Comparison of ENCODE assay signal across 1 cellular context in the genomic region with DNA sequence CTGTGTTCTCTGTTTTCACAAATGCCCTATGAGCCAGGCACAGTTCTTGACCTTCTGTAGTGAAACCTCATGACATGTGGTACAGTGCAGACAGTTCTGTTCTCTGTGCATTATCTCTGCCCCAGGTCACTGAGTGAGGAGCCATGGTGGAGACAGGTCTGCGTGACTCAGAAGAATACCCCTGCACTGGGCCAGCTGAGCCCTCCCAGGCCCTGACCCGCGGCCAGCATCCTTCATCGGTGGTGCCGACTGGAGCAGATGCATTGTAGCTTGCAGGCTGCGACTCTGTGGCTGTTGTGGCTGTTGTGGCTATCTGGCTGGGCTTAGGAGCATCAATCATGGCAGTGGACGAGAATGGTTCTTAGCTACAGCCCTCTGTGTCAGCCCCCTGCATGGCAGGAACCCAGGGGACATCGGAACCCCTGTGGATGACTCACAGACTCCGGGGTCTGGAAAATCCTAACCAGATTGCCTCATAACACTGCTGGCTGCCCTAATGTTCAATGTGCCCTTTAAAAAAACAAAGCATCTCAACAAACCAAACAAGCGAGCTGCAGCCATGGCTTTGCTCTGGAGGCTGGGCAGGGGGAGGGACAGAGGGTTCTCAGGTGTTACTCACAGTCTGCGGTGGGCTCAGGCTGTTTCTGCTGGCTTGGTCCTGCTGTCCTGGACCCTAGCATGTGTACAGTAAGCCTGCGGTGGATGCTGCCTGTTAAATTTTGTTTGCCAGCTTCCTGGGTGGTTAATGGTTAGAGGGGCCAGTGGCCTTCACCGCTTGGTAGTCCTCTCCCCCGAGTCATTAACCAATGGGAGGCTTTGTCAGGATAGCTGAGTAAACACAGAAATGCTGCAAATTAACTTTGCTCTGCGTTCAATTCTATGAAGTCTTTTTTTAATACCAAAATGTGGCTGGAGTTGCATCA.
TF ChIP-seq lines count a peak whose summit lies in the region.

TSS of gene SERPINA6 (minus strand) at position 689 of the 923 bp plus-strand sequence. CDS start 8,688 bp downstream, outside the sequence.

TF ChIP-seq in HepG2, 621 proteins besides CTCF, POLR2A, EP300 and RAD21 (continued from another document and continues in another):
- TF ChIP-seq BCL3 (CRISPR knock-in tag; IDR thresholded peaks at IDR 0.05) (peak; percentile 73; the same call in 1 of the 2 replicates), ARNT (IDR thresholded peaks at IDR 0.05) (no peak), ZNF607 (CRISPR knock-in tag; IDR thresholded peaks at IDR 0.05; ENCODE audit: borderline replicate concordance) (peak; percentile 48; the same call in 1 of the 2 replicates), ZNF205 (CRISPR knock-in tag; IDR thresholded peaks at IDR 0.05) (no peak), ZNF264 (CRISPR knock-in tag; IDR thresholded peaks at IDR 0.05) (no peak), NR3C1 (CRISPR knock-in tag; IDR thresholded peaks at IDR 0.05) (no peak), TRIM22 (IDR thresholded peaks at IDR 0.05) (no peak), POLR2AphosphoS5 (IDR thresholded peaks at IDR 0.05; ENCODE audit: low read depth, low read length) (peak; percentile 97), E2F1 (CRISPR knock-in tag; IDR thresholded peaks at IDR 0.05) (no peak), CENPT (CRISPR knock-in tag; IDR thresholded peaks at IDR 0.05; ENCODE audit: low read depth) (0 out of 2 replicates have a peak, but pooled peaks have one; percentile 8), NRL (CRISPR knock-in tag; IDR thresholded peaks at IDR 0.05; ENCODE audit: borderline replicate concordance) (peak; percentile 80; the same call in 1 of the 2 replicates), ARID2 (CRISPR knock-in tag; IDR thresholded peaks at IDR 0.05; ENCODE audit: borderline replicate concordance) (no peak), TAF1 (CRISPR knock-in tag; IDR thresholded peaks at IDR 0.05) (peak; percentile 75; the same call in 1 of the 2 replicates), MTA3 (CRISPR knock-in tag; IDR thresholded peaks at IDR 0.05) (no peak), ZNF737 (CRISPR knock-in tag; IDR thresholded peaks at IDR 0.05; ENCODE audit: borderline replicate concordance) (no peak), ZFP41 (CRISPR knock-in tag; IDR thresholded peaks at IDR 0.05; ENCODE audit: borderline replicate concordance) (no peak), SIX4 (CRISPR knock-in tag; IDR thresholded peaks at IDR 0.05) (no peak), ZNF580 (CRISPR knock-in tag; IDR thresholded peaks at IDR 0.05; ENCODE audit: borderline replicate concordance, low read depth) (peak; percentile 91), ZNF326 (CRISPR knock-in tag; IDR thresholded peaks at IDR 0.05; ENCODE audit: borderline replicate concordance) (no peak), JUNB (CRISPR knock-in tag; IDR thresholded peaks at IDR 0.05; ENCODE audit: borderline replicate concordance) (peak; percentile 38; the same call in 1 of the 2 replicates), IRF2 (CRISPR knock-in tag; IDR thresholded peaks at IDR 0.05) (no peak), KDM5B (CRISPR knock-in tag; IDR thresholded peaks at IDR 0.05; ENCODE audit: borderline replicate concordance) (peak; percentile 77; the same call in 1 of the 2 replicates), MIER3 (CRISPR knock-in tag; IDR thresholded peaks at IDR 0.05; ENCODE audit: borderline replicate concordance) (no peak; the same call in 1 of the 2 replicates), KAT7 (CRISPR knock-in tag; IDR thresholded peaks at IDR 0.05; ENCODE audit: borderline replicate concordance) (peak; percentile 17), HOXD1 (CRISPR knock-in tag; IDR thresholded peaks at IDR 0.05) (no peak)
- TF ChIP-seq, protein P1, sequence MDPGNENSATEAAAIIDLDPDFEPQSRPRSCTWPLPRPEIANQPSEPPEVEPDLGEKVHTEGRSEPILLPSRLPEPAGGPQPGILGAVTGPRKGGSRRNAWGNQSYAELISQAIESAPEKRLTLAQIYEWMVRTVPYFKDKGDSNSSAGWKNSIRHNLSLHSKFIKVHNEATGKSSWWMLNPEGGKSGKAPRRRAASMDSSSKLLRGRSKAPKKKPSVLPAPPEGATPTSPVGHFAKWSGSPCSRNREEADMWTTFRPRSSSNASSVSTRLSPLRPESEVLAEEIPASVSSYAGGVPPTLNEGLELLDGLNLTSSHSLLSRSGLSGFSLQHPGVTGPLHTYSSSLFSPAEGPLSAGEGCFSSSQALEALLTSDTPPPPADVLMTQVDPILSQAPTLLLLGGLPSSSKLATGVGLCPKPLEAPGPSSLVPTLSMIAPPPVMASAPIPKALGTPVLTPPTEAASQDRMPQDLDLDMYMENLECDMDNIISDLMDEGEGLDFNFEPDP (CRISPR knock-in tag; conservative IDR thresholded peaks at IDR 0.05) = no peak
- TF ChIP-seq, protein P2, sequence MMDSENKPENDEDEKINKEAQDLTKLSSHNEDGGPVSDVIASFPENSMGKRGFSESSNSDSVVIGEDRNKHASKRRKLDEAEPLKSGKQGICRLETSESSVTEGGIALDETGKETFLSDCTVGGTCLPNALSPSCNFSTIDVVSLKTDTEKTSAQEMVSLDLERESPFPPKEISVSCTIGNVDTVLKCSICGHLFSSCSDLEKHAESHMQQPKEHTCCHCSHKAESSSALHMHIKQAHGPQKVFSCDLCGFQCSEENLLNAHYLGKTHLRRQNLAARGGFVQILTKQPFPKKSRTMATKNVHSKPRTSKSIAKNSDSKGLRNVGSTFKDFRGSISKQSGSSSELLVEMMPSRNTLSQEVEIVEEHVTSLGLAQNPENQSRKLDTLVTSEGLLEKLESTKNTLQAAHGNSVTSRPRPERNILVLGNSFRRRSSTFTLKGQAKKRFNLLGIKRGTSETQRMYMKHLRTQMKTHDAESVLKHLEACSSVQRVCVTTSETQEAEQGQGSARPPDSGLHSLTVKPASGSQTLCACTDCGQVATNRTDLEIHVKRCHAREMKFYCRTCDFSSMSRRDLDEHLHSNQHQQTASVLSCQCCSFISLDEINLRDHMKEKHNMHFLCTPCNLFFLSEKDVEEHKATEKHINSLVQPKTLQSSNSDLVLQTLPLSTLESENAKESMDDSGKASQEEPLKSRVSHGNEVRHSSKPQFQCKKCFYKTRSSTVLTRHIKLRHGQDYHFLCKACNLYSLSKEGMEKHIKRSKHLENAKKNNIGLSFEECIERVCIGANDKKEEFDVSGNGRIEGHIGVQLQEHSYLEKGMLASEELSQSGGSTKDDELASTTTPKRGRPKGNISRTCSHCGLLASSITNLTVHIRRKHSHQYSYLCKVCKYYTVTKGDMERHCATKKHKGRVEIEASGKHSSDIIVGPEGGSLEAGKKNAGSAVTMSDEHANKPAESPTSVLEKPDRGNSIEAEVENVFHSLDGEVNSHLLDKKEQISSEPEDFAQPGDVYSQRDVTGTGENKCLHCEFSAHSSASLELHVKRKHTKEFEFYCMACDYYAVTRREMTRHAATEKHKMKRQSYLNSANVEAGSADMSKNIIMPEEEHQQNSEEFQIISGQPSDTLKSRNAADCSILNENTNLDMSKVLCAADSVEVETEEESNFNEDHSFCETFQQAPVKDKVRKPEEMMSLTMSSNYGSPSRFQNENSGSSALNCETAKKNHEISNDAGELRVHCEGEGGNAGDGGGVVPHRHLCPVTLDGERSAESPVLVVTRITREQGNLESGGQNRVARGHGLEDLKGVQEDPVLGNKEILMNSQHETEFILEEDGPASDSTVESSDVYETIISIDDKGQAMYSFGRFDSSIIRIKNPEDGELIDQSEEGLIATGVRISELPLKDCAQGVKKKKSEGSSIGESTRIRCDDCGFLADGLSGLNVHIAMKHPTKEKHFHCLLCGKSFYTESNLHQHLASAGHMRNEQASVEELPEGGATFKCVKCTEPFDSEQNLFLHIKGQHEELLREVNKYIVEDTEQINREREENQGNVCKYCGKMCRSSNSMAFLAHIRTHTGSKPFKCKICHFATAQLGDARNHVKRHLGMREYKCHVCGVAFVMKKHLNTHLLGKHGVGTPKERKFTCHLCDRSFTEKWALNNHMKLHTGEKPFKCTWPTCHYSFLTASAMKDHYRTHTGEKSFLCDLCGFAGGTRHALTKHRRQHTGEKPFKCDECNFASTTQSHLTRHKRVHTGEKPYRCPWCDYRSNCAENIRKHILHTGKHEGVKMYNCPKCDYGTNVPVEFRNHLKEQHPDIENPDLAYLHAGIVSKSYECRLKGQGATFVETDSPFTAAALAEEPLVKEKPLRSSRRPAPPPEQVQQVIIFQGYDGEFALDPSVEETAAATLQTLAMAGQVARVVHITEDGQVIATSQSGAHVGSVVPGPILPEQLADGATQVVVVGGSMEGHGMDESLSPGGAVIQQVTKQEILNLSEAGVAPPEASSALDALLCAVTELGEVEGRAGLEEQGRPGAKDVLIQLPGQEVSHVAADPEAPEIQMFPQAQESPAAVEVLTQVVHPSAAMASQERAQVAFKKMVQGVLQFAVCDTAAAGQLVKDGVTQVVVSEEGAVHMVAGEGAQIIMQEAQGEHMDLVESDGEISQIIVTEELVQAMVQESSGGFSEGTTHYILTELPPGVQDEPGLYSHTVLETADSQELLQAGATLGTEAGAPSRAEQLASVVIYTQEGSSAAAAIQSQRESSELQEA (CRISPR knock-in tag; IDR thresholded peaks at IDR 0.05; ENCODE audit: not compliant biosample characterization) = peak; percentile 42
- TF ChIP-seq, protein P3, sequence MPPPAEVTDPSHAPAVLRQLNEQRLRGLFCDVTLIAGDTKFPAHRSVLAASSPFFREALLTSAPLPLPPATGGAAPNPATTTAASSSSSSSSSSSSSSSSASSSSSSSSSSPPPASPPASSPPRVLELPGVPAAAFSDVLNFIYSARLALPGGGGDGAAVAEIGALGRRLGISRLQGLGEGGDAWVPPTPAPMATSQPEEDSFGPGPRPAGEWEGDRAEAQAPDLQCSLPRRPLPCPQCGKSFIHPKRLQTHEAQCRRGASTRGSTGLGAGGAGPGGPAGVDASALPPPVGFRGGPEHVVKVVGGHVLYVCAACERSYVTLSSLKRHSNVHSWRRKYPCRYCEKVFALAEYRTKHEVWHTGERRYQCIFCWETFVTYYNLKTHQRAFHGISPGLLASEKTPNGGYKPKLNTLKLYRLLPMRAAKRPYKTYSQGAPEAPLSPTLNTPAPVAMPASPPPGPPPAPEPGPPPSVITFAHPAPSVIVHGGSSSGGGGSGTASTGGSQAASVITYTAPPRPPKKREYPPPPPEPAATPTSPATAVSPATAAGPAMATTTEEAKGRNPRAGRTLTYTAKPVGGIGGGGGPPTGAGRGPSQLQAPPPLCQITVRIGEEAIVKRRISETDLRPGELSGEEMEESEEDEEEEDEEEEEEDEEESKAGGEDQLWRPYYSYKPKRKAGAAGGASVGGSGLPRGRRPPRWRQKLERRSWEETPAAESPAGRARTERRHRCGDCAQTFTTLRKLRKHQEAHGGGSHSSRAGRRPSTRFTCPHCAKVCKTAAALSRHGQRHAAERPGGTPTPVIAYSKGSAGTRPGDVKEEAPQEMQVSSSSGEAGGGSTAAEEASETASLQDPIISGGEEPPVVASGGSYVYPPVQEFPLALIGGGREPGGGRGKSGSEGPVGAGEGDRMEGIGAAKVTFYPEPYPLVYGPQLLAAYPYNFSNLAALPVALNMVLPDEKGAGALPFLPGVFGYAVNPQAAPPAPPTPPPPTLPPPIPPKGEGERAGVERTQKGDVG (CRISPR knock-in tag; IDR thresholded peaks at IDR 0.05; ENCODE audit: borderline replicate concordance) = no peak; the same call in 1 of the 2 replicates
- TF ChIP-seq, protein P4, sequence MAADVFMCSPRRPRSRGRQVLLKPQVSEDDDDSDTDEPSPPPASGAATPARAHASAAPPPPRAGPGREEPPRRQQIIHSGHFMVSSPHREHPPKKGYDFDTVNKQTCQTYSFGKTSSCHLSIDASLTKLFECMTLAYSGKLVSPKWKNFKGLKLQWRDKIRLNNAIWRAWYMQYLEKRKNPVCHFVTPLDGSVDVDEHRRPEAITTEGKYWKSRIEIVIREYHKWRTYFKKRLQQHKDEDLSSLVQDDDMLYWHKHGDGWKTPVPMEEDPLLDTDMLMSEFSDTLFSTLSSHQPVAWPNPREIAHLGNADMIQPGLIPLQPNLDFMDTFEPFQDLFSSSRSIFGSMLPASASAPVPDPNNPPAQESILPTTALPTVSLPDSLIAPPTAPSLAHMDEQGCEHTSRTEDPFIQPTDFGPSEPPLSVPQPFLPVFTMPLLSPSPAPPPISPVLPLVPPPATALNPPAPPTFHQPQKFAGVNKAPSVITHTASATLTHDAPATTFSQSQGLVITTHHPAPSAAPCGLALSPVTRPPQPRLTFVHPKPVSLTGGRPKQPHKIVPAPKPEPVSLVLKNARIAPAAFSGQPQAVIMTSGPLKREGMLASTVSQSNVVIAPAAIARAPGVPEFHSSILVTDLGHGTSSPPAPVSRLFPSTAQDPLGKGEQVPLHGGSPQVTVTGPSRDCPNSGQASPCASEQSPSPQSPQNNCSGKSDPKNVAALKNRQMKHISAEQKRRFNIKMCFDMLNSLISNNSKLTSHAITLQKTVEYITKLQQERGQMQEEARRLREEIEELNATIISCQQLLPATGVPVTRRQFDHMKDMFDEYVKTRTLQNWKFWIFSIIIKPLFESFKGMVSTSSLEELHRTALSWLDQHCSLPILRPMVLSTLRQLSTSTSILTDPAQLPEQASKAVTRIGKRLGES (CRISPR knock-in tag; IDR thresholded peaks at IDR 0.05; ENCODE audit: borderline replicate concordance) = no peak
- TF ChIP-seq, protein P5, sequence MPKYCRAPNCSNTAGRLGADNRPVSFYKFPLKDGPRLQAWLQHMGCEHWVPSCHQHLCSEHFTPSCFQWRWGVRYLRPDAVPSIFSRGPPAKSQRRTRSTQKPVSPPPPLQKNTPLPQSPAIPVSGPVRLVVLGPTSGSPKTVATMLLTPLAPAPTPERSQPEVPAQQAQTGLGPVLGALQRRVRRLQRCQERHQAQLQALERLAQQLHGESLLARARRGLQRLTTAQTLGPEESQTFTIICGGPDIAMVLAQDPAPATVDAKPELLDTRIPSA (CRISPR knock-in tag; IDR thresholded peaks at IDR 0.05; ENCODE audit: borderline replicate concordance) = no peak
